ENCODE assay signal across 1 cellular context in genomic region chr4:39029752-39030694, GRCh38.
TF ChIP-seq lines count a peak whose summit lies in the region.

No MANE protein-coding gene starts in this region.

TF ChIP-seq in HepG2, 621 proteins besides CTCF, POLR2A, EP300 and RAD21:
- TF ChIP-seq HMGXB3 (CRISPR knock-in tag; IDR thresholded peaks at IDR 0.05; ENCODE audit: borderline replicate concordance) (no peak), MAFK (conservative IDR thresholded peaks at IDR 0.05 in 1 of 2, IDR thresholded peaks at IDR 0.05 in 1 of 2; ENCODE audit: low read length in 2 of 2) (0 out of 4 replicates have a peak, but pooled peaks of 1 of the 2 experiments have one; percentile 26), ZBTB20 (CRISPR knock-in tag; IDR thresholded peaks at IDR 0.05; ENCODE audit: borderline replicate concordance, low read depth) (no peak)
TF ChIP-seq in HepG2: peak in this region for 1.
